Comparison of ENCODE assay signal across 1 cellular context in genomic region chr1:204516180-204516879, GRCh38.
A peak's percentile ranks its signal among the peaks of the same experiment; 100 is the strongest.
TF ChIP-seq lines count a peak whose summit lies in the region.

A gene with protein sequence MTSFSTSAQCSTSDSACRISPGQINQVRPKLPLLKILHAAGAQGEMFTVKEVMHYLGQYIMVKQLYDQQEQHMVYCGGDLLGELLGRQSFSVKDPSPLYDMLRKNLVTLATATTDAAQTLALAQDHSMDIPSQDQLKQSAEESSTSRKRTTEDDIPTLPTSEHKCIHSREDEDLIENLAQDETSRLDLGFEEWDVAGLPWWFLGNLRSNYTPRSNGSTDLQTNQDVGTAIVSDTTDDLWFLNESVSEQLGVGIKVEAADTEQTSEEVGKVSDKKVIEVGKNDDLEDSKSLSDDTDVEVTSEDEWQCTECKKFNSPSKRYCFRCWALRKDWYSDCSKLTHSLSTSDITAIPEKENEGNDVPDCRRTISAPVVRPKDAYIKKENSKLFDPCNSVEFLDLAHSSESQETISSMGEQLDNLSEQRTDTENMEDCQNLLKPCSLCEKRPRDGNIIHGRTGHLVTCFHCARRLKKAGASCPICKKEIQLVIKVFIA (plus strand): TSS chr1:204516406. CDS start chr1:204525519, 9,113 bp downstream.

TF ChIP-seq in HepG2, 621 proteins besides CTCF, POLR2A, EP300 and RAD21 (continued from another document and continues in another):
- TF ChIP-seq HNRNPLL (IDR thresholded peaks at IDR 0.05; ENCODE audit: low read depth, low read length, poor library complexity, severe bottlenecking) (peak; percentile 70), ZNF367 (CRISPR knock-in tag; IDR thresholded peaks at IDR 0.05; ENCODE audit: borderline replicate concordance) (no peak), ZNF33B (CRISPR knock-in tag; IDR thresholded peaks at IDR 0.05) (no peak; the same call in 1 of the 2 replicates), SP4 (CRISPR knock-in tag; IDR thresholded peaks at IDR 0.05) (peak; percentile 69), AFF4 (CRISPR knock-in tag; IDR thresholded peaks at IDR 0.05) (no peak; the same call in 1 of the 2 replicates), USF2 (IDR thresholded peaks at IDR 0.05; ENCODE audit: low read depth, low read length) (no peak), USF2 (CRISPR knock-in tag; IDR thresholded peaks at IDR 0.05; ENCODE audit: borderline replicate concordance) (no peak), ZNF746 (CRISPR knock-in tag; IDR thresholded peaks at IDR 0.05) (peak; percentile 88), PBX3 (CRISPR knock-in tag; IDR thresholded peaks at IDR 0.05; ENCODE audit: borderline replicate concordance) (no peak), ZMAT3 (CRISPR knock-in tag; conservative IDR thresholded peaks at IDR 0.05) (peak; percentile 60), NFYB (CRISPR knock-in tag; IDR thresholded peaks at IDR 0.05) (0 out of 2 replicates have a peak, but pooled peaks have one; percentile 28), ZSCAN31 (CRISPR knock-in tag; IDR thresholded peaks at IDR 0.05; ENCODE audit: low read depth) (peak; percentile 79), ZNF790 (CRISPR knock-in tag; IDR thresholded peaks at IDR 0.05; ENCODE audit: borderline replicate concordance) (no peak; the same call in 1 of the 2 replicates), MIER3 (CRISPR knock-in tag; IDR thresholded peaks at IDR 0.05; ENCODE audit: borderline replicate concordance) (peak; percentile 70; the same call in 1 of the 2 replicates), FOSL1 (CRISPR knock-in tag; IDR thresholded peaks at IDR 0.05; ENCODE audit: borderline replicate concordance) (no peak), HNRNPL (IDR thresholded peaks at IDR 0.05; ENCODE audit: low read depth, low read length) (0 out of 2 replicates have a peak, but pooled peaks have one; percentile 63), ZBTB37 (CRISPR knock-in tag; IDR thresholded peaks at IDR 0.05) (0 out of 2 replicates have a peak, but pooled peaks have one; percentile 24), HCFC1 (IDR thresholded peaks at IDR 0.05; ENCODE audit: low read depth, low read length) (peak; percentile 57), ZNF550 (CRISPR knock-in tag; IDR thresholded peaks at IDR 0.05; ENCODE audit: borderline replicate concordance) (no peak), ZNF761 (CRISPR knock-in tag; conservative IDR thresholded peaks at IDR 0.05) (peak; percentile 78), TBX3 (IDR thresholded peaks at IDR 0.05; ENCODE audit: borderline replicate concordance) (peak; percentile 54; the same call in 1 of the 2 replicates), PITX1 (CRISPR knock-in tag; IDR thresholded peaks at IDR 0.05) (peak; percentile 84), TSC22D2 (CRISPR knock-in tag; IDR thresholded peaks at IDR 0.05; ENCODE audit: borderline replicate concordance) (0 out of 2 replicates have a peak, but pooled peaks have one; percentile 71), NFKBIZ (CRISPR knock-in tag; IDR thresholded peaks at IDR 0.05) (peak; percentile 74; the same call in 1 of the 2 replicates), DNMT1 (CRISPR knock-in tag; IDR thresholded peaks at IDR 0.05) (0 out of 2 replicates have a peak, but pooled peaks have one; percentile 47), IKZF5 (CRISPR knock-in tag; IDR thresholded peaks at IDR 0.05) (peak; percentile 81; the same call in 1 of the 2 replicates)
- TF ChIP-seq, protein P1, sequence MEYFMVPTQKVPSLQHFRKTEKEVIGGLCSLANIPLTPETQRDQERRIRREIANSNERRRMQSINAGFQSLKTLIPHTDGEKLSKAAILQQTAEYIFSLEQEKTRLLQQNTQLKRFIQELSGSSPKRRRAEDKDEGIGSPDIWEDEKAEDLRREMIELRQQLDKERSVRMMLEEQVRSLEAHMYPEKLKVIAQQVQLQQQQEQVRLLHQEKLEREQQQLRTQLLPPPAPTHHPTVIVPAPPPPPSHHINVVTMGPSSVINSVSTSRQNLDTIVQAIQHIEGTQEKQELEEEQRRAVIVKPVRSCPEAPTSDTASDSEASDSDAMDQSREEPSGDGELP (IDR thresholded peaks at IDR 0.05; ENCODE audit: borderline replicate concordance, low read depth): peak; percentile 24; the same call in 1 of the 2 replicates
- TF ChIP-seq, protein P2, sequence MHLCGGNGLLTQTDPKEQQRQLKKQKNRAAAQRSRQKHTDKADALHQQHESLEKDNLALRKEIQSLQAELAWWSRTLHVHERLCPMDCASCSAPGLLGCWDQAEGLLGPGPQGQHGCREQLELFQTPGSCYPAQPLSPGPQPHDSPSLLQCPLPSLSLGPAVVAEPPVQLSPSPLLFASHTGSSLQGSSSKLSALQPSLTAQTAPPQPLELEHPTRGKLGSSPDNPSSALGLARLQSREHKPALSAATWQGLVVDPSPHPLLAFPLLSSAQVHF (CRISPR knock-in tag; IDR thresholded peaks at IDR 0.05): peak; percentile 87
- TF ChIP-seq, protein P3, sequence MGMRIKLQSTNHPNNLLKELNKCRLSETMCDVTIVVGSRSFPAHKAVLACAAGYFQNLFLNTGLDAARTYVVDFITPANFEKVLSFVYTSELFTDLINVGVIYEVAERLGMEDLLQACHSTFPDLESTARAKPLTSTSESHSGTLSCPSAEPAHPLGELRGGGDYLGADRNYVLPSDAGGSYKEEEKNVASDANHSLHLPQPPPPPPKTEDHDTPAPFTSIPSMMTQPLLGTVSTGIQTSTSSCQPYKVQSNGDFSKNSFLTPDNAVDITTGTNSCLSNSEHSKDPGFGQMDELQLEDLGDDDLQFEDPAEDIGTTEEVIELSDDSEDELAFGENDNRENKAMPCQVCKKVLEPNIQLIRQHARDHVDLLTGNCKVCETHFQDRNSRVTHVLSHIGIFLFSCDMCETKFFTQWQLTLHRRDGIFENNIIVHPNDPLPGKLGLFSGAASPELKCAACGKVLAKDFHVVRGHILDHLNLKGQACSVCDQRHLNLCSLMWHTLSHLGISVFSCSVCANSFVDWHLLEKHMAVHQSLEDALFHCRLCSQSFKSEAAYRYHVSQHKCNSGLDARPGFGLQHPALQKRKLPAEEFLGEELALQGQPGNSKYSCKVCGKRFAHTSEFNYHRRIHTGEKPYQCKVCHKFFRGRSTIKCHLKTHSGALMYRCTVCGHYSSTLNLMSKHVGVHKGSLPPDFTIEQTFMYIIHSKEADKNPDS (CRISPR knock-in tag; IDR thresholded peaks at IDR 0.05): peak; percentile 93
- TF ChIP-seq, protein P4, sequence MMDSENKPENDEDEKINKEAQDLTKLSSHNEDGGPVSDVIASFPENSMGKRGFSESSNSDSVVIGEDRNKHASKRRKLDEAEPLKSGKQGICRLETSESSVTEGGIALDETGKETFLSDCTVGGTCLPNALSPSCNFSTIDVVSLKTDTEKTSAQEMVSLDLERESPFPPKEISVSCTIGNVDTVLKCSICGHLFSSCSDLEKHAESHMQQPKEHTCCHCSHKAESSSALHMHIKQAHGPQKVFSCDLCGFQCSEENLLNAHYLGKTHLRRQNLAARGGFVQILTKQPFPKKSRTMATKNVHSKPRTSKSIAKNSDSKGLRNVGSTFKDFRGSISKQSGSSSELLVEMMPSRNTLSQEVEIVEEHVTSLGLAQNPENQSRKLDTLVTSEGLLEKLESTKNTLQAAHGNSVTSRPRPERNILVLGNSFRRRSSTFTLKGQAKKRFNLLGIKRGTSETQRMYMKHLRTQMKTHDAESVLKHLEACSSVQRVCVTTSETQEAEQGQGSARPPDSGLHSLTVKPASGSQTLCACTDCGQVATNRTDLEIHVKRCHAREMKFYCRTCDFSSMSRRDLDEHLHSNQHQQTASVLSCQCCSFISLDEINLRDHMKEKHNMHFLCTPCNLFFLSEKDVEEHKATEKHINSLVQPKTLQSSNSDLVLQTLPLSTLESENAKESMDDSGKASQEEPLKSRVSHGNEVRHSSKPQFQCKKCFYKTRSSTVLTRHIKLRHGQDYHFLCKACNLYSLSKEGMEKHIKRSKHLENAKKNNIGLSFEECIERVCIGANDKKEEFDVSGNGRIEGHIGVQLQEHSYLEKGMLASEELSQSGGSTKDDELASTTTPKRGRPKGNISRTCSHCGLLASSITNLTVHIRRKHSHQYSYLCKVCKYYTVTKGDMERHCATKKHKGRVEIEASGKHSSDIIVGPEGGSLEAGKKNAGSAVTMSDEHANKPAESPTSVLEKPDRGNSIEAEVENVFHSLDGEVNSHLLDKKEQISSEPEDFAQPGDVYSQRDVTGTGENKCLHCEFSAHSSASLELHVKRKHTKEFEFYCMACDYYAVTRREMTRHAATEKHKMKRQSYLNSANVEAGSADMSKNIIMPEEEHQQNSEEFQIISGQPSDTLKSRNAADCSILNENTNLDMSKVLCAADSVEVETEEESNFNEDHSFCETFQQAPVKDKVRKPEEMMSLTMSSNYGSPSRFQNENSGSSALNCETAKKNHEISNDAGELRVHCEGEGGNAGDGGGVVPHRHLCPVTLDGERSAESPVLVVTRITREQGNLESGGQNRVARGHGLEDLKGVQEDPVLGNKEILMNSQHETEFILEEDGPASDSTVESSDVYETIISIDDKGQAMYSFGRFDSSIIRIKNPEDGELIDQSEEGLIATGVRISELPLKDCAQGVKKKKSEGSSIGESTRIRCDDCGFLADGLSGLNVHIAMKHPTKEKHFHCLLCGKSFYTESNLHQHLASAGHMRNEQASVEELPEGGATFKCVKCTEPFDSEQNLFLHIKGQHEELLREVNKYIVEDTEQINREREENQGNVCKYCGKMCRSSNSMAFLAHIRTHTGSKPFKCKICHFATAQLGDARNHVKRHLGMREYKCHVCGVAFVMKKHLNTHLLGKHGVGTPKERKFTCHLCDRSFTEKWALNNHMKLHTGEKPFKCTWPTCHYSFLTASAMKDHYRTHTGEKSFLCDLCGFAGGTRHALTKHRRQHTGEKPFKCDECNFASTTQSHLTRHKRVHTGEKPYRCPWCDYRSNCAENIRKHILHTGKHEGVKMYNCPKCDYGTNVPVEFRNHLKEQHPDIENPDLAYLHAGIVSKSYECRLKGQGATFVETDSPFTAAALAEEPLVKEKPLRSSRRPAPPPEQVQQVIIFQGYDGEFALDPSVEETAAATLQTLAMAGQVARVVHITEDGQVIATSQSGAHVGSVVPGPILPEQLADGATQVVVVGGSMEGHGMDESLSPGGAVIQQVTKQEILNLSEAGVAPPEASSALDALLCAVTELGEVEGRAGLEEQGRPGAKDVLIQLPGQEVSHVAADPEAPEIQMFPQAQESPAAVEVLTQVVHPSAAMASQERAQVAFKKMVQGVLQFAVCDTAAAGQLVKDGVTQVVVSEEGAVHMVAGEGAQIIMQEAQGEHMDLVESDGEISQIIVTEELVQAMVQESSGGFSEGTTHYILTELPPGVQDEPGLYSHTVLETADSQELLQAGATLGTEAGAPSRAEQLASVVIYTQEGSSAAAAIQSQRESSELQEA (CRISPR knock-in tag; IDR thresholded peaks at IDR 0.05; ENCODE audit: not compliant biosample characterization): peak; percentile 78
